In the genomic region with DNA sequence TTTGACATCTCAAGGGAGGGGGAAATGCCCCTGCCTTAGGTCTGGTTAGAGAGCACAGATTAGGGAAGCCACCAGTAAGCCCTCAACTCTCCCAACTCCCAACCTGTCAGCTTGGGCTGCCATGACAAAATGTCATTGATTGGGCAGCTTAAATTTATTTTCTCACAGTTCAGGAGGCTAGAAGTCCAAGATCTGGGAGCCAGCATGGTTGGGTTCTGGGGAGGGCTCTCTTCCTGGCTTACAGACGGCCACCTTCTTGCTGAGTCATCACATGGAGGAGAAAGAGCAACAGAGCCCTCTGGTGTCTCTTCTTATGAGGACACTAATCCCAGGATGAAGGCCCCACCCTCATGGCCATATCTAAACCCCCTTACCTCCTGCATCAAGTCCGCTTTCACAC, we compare ENCODE assay signal across 1 cellular context.
TF ChIP-seq lines count a peak whose summit lies in the region.

No MANE protein-coding gene starts in this region.

TF ChIP-seq in K562, 482 proteins besides CTCF, POLR2A, EP300 and RAD21 (continued from another document and continues in another):
- TF ChIP-seq, protein P1, sequence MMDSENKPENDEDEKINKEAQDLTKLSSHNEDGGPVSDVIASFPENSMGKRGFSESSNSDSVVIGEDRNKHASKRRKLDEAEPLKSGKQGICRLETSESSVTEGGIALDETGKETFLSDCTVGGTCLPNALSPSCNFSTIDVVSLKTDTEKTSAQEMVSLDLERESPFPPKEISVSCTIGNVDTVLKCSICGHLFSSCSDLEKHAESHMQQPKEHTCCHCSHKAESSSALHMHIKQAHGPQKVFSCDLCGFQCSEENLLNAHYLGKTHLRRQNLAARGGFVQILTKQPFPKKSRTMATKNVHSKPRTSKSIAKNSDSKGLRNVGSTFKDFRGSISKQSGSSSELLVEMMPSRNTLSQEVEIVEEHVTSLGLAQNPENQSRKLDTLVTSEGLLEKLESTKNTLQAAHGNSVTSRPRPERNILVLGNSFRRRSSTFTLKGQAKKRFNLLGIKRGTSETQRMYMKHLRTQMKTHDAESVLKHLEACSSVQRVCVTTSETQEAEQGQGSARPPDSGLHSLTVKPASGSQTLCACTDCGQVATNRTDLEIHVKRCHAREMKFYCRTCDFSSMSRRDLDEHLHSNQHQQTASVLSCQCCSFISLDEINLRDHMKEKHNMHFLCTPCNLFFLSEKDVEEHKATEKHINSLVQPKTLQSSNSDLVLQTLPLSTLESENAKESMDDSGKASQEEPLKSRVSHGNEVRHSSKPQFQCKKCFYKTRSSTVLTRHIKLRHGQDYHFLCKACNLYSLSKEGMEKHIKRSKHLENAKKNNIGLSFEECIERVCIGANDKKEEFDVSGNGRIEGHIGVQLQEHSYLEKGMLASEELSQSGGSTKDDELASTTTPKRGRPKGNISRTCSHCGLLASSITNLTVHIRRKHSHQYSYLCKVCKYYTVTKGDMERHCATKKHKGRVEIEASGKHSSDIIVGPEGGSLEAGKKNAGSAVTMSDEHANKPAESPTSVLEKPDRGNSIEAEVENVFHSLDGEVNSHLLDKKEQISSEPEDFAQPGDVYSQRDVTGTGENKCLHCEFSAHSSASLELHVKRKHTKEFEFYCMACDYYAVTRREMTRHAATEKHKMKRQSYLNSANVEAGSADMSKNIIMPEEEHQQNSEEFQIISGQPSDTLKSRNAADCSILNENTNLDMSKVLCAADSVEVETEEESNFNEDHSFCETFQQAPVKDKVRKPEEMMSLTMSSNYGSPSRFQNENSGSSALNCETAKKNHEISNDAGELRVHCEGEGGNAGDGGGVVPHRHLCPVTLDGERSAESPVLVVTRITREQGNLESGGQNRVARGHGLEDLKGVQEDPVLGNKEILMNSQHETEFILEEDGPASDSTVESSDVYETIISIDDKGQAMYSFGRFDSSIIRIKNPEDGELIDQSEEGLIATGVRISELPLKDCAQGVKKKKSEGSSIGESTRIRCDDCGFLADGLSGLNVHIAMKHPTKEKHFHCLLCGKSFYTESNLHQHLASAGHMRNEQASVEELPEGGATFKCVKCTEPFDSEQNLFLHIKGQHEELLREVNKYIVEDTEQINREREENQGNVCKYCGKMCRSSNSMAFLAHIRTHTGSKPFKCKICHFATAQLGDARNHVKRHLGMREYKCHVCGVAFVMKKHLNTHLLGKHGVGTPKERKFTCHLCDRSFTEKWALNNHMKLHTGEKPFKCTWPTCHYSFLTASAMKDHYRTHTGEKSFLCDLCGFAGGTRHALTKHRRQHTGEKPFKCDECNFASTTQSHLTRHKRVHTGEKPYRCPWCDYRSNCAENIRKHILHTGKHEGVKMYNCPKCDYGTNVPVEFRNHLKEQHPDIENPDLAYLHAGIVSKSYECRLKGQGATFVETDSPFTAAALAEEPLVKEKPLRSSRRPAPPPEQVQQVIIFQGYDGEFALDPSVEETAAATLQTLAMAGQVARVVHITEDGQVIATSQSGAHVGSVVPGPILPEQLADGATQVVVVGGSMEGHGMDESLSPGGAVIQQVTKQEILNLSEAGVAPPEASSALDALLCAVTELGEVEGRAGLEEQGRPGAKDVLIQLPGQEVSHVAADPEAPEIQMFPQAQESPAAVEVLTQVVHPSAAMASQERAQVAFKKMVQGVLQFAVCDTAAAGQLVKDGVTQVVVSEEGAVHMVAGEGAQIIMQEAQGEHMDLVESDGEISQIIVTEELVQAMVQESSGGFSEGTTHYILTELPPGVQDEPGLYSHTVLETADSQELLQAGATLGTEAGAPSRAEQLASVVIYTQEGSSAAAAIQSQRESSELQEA (IDR thresholded peaks at IDR 0.05; ENCODE audit: low read depth): no peak
- TF ChIP-seq, protein P2, sequence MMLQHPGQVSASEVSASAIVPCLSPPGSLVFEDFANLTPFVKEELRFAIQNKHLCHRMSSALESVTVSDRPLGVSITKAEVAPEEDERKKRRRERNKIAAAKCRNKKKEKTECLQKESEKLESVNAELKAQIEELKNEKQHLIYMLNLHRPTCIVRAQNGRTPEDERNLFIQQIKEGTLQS (IDR thresholded peaks at IDR 0.05): peak; percentile 91
- TF ChIP-seq, protein P2 (CRISPR knock-in tag; conservative IDR thresholded peaks at IDR 0.05): peak; percentile 64; the same call in 1 of the 2 replicates
- TF ChIP-seq, protein P3, sequence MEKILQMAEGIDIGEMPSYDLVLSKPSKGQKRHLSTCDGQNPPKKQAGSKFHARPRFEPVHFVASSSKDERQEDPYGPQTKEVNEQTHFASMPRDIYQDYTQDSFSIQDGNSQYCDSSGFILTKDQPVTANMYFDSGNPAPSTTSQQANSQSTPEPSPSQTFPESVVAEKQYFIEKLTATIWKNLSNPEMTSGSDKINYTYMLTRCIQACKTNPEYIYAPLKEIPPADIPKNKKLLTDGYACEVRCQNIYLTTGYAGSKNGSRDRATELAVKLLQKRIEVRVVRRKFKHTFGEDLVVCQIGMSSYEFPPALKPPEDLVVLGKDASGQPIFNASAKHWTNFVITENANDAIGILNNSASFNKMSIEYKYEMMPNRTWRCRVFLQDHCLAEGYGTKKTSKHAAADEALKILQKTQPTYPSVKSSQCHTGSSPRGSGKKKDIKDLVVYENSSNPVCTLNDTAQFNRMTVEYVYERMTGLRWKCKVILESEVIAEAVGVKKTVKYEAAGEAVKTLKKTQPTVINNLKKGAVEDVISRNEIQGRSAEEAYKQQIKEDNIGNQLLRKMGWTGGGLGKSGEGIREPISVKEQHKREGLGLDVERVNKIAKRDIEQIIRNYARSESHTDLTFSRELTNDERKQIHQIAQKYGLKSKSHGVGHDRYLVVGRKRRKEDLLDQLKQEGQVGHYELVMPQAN (IDR thresholded peaks at IDR 0.05; ENCODE audit: borderline replicate concordance): no peak
- TF ChIP-seq ZNF780A (CRISPR knock-in tag; IDR thresholded peaks at IDR 0.05) (no peak), ARHGAP35 (IDR thresholded peaks at IDR 0.05; ENCODE audit: partially characterized antibody) (no peak), CHCHD3 (CRISPR knock-in tag; IDR thresholded peaks at IDR 0.05) (no peak), RAD51 (IDR thresholded peaks at IDR 0.05; ENCODE audit: borderline replicate concordance, low read depth) (no peak; the same call in 1 of the 2 replicates), BRD4 (IDR thresholded peaks at IDR 0.05) (no peak; the same call in 1 of the 2 replicates), ZNF23 (CRISPR knock-in tag; IDR thresholded peaks at IDR 0.05) (no peak), SMARCB1 (IDR thresholded peaks at IDR 0.05; ENCODE audit: insufficient read length, low read depth) (no peak), JUN (IDR thresholded peaks at IDR 0.05; ENCODE audit: borderline replicate concordance, low read depth, low read length) (peak; percentile 90), JUN (CRISPR knock-in tag; IDR thresholded peaks at IDR 0.05; ENCODE audit: borderline replicate concordance) (no peak), MAFG (tag; conservative IDR thresholded peaks at IDR 0.05) (peak; percentile 100), FUS (optimal IDR thresholded peaks at IDR 0.05; ENCODE audit: low read depth, low read length) (no peak), HDAC2 (IDR thresholded peaks at IDR 0.05) (no peak), POU5F1 (IDR thresholded peaks at IDR 0.05; ENCODE audit: borderline replicate concordance, low read depth, low read length, partially characterized antibody) (no peak), TAF7 (tag; IDR thresholded peaks at IDR 0.05) (no peak)
- TF ChIP-seq, protein P4, sequence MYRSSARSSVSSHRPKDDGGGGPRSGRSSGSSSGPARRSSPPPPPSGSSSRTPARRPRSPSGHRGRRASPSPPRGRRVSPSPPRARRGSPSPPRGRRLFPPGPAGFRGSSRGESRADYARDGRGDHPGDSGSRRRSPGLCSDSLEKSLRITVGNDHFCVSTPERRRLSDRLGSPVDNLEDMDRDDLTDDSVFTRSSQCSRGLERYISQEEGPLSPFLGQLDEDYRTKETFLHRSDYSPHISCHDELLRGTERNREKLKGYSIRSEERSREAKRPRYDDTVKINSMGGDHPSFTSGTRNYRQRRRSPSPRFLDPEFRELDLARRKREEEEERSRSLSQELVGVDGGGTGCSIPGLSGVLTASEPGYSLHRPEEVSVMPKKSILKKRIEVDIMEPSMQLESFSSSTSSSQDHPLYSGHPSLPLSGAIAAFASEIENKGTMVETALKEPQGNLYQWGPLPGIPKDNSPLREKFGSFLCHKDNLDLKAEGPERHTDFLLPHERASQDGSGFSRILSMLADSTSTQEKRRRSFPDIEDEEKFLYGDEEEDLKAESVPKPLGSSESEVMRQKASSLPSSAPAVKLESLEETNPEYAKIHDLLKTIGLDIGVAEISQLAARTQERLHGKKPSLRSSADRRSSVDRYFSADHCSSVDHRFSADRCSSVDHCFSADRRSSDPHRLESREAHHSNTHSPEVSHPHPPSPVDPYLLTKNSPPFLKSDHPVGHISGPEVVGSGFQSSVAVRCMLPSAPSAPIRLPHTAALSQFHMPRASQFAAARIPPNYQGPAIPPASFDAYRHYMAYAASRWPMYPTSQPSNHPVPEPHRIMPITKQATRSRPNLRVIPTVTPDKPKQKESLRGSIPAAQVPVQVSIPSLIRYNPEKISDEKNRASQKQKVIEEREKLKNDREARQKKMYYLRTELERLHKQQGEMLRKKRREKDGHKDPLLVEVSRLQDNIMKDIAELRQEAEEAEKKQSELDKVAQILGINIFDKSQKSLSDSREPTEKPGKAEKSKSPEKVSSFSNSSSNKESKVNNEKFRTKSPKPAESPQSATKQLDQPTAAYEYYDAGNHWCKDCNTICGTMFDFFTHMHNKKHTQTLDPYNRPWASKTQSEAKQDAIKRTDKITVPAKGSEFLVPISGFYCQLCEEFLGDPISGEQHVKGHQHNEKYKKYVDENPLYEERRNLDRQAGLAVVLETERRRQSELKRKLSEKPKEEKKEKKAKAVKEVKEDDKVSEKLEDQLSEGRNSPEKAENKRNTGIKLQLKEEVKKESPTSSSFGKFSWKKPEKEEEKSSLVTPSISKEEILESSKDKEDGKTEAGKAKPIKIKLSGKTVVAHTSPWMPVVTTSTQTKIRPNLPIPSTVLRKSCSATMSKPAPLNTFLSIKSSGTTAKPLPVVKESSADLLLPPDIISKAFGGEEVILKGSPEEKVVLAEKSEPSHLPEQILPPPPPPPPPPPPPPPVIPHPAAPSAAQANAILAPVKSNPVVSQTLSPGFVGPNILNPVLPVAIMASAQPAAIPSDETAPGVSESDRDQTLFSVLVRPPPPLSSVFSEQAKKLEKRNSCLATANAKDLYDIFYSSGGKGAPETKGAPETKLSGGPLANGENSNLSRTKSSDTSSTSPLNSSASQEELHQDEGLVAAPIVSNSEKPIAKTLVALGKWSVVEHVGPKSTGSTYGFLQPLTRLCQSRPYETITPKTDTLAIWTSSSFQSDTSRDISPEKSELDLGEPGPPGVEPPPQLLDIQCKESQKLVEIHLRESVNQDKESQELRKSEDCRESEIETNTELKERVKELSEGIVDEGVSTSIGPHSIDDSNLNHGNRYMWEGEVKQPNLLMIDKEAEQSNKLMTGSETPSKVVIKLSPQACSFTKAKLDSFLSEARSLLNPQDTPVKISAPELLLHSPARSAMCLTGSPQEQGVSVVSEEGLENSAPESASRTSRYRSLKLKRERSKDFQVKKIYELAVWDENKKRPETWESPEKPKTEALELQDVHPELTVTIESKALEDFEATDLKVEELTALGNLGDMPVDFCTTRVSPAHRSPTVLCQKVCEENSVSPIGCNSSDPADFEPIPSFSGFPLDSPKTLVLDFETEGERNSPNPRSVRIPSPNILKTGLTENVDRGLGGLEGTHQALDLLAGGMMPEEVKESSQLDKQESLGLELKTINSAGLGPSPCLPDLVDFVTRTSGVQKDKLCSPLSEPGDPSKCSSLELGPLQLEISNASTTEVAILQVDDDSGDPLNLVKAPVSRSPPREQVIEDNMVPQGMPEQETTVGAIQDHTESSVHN (IDR thresholded peaks at IDR 0.05; ENCODE audit: borderline replicate concordance in 1 of 2, low read depth in 1 of 2): no peak
- TF ChIP-seq, protein P5, sequence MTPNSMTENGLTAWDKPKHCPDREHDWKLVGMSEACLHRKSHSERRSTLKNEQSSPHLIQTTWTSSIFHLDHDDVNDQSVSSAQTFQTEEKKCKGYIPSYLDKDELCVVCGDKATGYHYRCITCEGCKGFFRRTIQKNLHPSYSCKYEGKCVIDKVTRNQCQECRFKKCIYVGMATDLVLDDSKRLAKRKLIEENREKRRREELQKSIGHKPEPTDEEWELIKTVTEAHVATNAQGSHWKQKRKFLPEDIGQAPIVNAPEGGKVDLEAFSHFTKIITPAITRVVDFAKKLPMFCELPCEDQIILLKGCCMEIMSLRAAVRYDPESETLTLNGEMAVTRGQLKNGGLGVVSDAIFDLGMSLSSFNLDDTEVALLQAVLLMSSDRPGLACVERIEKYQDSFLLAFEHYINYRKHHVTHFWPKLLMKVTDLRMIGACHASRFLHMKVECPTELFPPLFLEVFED (CRISPR knock-in tag; conservative IDR thresholded peaks at IDR 0.05): no peak
- TF ChIP-seq, protein P6, sequence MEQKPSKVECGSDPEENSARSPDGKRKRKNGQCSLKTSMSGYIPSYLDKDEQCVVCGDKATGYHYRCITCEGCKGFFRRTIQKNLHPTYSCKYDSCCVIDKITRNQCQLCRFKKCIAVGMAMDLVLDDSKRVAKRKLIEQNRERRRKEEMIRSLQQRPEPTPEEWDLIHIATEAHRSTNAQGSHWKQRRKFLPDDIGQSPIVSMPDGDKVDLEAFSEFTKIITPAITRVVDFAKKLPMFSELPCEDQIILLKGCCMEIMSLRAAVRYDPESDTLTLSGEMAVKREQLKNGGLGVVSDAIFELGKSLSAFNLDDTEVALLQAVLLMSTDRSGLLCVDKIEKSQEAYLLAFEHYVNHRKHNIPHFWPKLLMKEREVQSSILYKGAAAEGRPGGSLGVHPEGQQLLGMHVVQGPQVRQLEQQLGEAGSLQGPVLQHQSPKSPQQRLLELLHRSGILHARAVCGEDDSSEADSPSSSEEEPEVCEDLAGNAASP (IDR thresholded peaks at IDR 0.05): no peak
- TF ChIP-seq, protein P7, sequence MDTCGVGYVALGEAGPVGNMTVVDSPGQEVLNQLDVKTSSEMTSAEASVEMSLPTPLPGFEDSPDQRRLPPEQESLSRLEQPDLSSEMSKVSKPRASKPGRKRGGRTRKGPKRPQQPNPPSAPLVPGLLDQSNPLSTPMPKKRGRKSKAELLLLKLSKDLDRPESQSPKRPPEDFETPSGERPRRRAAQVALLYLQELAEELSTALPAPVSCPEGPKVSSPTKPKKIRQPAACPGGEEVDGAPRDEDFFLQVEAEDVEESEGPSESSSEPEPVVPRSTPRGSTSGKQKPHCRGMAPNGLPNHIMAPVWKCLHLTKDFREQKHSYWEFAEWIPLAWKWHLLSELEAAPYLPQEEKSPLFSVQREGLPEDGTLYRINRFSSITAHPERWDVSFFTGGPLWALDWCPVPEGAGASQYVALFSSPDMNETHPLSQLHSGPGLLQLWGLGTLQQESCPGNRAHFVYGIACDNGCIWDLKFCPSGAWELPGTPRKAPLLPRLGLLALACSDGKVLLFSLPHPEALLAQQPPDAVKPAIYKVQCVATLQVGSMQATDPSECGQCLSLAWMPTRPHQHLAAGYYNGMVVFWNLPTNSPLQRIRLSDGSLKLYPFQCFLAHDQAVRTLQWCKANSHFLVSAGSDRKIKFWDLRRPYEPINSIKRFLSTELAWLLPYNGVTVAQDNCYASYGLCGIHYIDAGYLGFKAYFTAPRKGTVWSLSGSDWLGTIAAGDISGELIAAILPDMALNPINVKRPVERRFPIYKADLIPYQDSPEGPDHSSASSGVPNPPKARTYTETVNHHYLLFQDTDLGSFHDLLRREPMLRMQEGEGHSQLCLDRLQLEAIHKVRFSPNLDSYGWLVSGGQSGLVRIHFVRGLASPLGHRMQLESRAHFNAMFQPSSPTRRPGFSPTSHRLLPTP (IDR thresholded peaks at IDR 0.05; ENCODE audit: borderline replicate concordance, extremely low read depth, insufficient read length): no peak
